13 cellular contexts compared by ENCODE assay signal in the genomic region with DNA sequence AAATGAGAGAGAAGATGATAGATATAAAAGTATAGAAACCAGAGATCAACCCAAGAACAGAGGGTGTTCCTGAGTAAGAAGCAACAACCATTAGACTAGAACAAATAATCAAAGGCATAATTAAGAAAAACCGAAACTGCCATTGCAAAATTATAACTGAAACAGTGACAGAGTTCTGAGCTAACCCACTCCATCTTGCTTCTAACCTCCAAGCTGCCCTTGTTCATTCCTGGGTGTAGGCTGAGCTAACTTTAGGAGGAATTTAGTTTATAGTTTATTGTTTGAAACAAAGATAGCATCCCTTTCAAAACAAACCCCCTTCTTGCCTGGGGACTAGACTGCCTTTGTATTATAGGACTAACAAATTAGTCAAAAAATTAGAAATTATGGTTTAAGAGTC. TPM values are rescaled to one million over a fixed set of nuclear protein-coding genes. Genes with fewer than 3 reads are reported as not detected.
DNase-seq lines count a peak whose midpoint lies in the region; ATAC-seq, FAIRE-seq and TF ChIP-seq lines count a peak whose summit lies in the region.
"Had no signal": no experiment of that assay in that cellular context is flagged by ENCODE, and none has a peak within 500 bp of the region (broad histone marks: within the 10 kb centered on the region; RNA-seq: fewer than 3 reads in every experiment).

No MANE protein-coding gene starts in this region.

- RAD21 ChIA-PET in GM12878 (lab: Charles Lee; ENCODE audit: unreplicated experiment), result no interaction called here

- ATAC-seq in GM12878, result peak; percentile 25; the same call in 1 of the 3 replicates
- no peak for ATAC-seq in GM18907 (IDR thresholded peaks at IDR 0.05; ENCODE audit: unreplicated experiment)
- ATAC-seq: right cardiac atrium had no signal

- peak overlapping the region; percentile 18 to 80 (median 75) for H3K4me3 Mint-ChIP-seq in CD8-positive, alpha-beta memory T cell

- no peaks in the 10 kb centered on the region for H3K36me3 ChIP-seq in CD8-positive, alpha-beta memory T cell (ENCODE audit: insufficient read depth, low read length)
- H3K36me3 ChIP-seq in PC-9 (ENCODE audit: low read depth), result no peaks in the 10 kb centered on the region
- no peaks in the 10 kb centered on the region for H3K36me3 ChIP-seq in GM12878 (ENCODE audit: control insufficient read depth in 2 of 2, insufficient read depth in 2 of 2, low read length in 1 of 2)
- no peaks in the 10 kb centered on the region for H3K36me3 ChIP-seq in osteoblast (ENCODE audit: insufficient read depth, low read length)
- H3K36me3 ChIP-seq: thoracic aorta had no signal

- H3K4me1 Mint-ChIP-seq in CD8-positive, alpha-beta memory T cell, result peaks cover 34 to 37% (median 36%) of the 10 kb centered on the region in 3 donors

- DNase-seq in CD8-positive, alpha-beta memory T cell, result no peak
- no peak for DNase-seq in PC-9
- DNase-seq in GM12878 (ENCODE audit: low read depth, low spot score), result no peak
- DNase-seq in osteoblast (ENCODE audit: insufficient read length, low spot score, missing footprints), result no peak
- no peak for DNase-seq in posterior vena cava (ENCODE audit: low spot score)
- DNase-seq in NCI-H1436 (lab: John Stamatoyannopoulos, UW), result no peak
- DNase-seq: amygdala, DMS 273 treated with DMSO at 0.1 percent for 48 hours, islet precursor cell, NCI-H2081 treated with DMSO at 0.1 percent for 48 hours, right cardiac atrium had no signal

- no peak for FAIRE-seq in GM12878 (lab: Jason Lieb, UNC)

- no peak overlapping the region for H3K9ac ChIP-seq in GM12878 (ENCODE audit: control insufficient read depth, insufficient read depth, low read length)

- peaks cover 0 to 1% (median 0%) of the 10 kb centered on the region in 5 donors for H3K9me3 Mint-ChIP-seq in CD8-positive, alpha-beta memory T cell

- H3K4me2 ChIP-seq in PC-9 (peak overlapping the region; percentile 58), GM12878 (ENCODE audit: control insufficient read depth, insufficient read depth) (no peak overlapping the region), osteoblast (ENCODE audit: insufficient read depth, low read length) (peak overlapping the region; percentile 81)

- CTCF ChIA-PET in CD8-positive, alpha-beta memory T cell (lab: Charles Lee), result interaction anchor here (1.5 to 1.6 kb wide), 2 partner anchors 52 to 54 kb away, joined by 3 to 6 read pairs; no protein-coding TSS in a partner anchor
- CTCF ChIA-PET in PC-9 (lab: Charles Lee) (no interaction called here), GM12878 (lab: Yijun Ruan, JAX) (interaction anchor here (1.1 to 1.6 kb wide), 2 partner anchors 14 to 17 kb away, joined by 3 to 5 read pairs; no protein-coding TSS in a partner anchor)

- H3K27ac ChIP-seq in CD8-positive, alpha-beta memory T cell (ENCODE audit: low read depth, low read length), result peak overlapping the region; percentile 5
- H3K27ac ChIP-seq in PC-9, result peak overlapping the region; percentile 79
- H3K27ac ChIP-seq in GM12878 (ENCODE audit: control insufficient read depth, insufficient read depth), result no peak overlapping the region
- H3K27ac ChIP-seq in osteoblast (ENCODE audit: low read depth, low read length), result peak overlapping the region; percentile 56
- H3K27ac ChIP-seq: thoracic aorta had no signal

- H4K20me1 ChIP-seq in PC-9 (ENCODE audit: insufficient read depth) (no peaks in the 10 kb centered on the region), GM12878 (ENCODE audit: control insufficient read depth, insufficient read depth) (no peaks in the 10 kb centered on the region), osteoblast (ENCODE audit: insufficient read depth, low read length) (no peaks in the 10 kb centered on the region)

- intact Hi-C loops in PC-9 (cut with micrococcal nuclease; ENCODE audit: unreplicated experiment), result no loop called here
- intact Hi-C loops in GM12878 (cut with micrococcal nuclease; ENCODE audit: unreplicated experiment), result no loop called here
- intact Hi-C loops in posterior vena cava (cut with DNase I), result no loop called here

- no peaks in the 10 kb centered on the region for H3K9me2 ChIP-seq in PC-9 (ENCODE audit: insufficient read depth)

- H2AFZ ChIP-seq in PC-9 (peak overlapping the region; percentile 73), GM12878 (ENCODE audit: control insufficient read depth, low read depth, low read length) (no peak overlapping the region), osteoblast (ENCODE audit: low read length) (peak overlapping the region; percentile 70)

- TF ChIP-seq EP300 in GM12878 (IDR thresholded peaks at IDR 0.05; ENCODE audit: borderline replicate concordance in 1 of 2, control insufficient read depth in 1 of 2, low read depth in 2 of 2, low read length in 2 of 2), result no peak

- H3K9me3 ChIP-seq in CD8-positive, alpha-beta memory T cell (ENCODE audit: low read length), result no peaks in the 10 kb centered on the region
- no peaks in the 10 kb centered on the region for H3K9me3 ChIP-seq in PC-9 (ENCODE audit: insufficient read depth, low read depth)
- no peaks in the 10 kb centered on the region for H3K9me3 ChIP-seq in GM12878 (replicated peaks; ENCODE audit: control insufficient read depth, insufficient read depth, low read length)
- H3K9me3 ChIP-seq in osteoblast (ENCODE audit: low read depth, low read length), result no peaks in the 10 kb centered on the region
- H3K9me3 ChIP-seq: thoracic aorta had no signal

- TF ChIP-seq POLR2A in GM12878 (IDR thresholded peaks at IDR 0.05; ENCODE audit: low read depth, low read length), result no peak

- H3K4me1 ChIP-seq in CD8-positive, alpha-beta memory T cell (ENCODE audit: insufficient read depth, low read length), result peaks cover 17% of the 10 kb centered on the region
- H3K4me1 ChIP-seq in PC-9 (replicated peaks; ENCODE audit: insufficient read depth) (peaks cover 36% of the 10 kb centered on the region), GM12878 (ENCODE audit: control insufficient read depth, insufficient read depth, low read length) (no peaks in the 10 kb centered on the region), osteoblast (ENCODE audit: insufficient read depth, low read length) (peaks cover 14% of the 10 kb centered on the region)

- peak overlapping the region; percentile 48 to 97 (median 85) for H3K27ac Mint-ChIP-seq in CD8-positive, alpha-beta memory T cell

- TF ChIP-seq CTCF in PC-9 (conservative IDR thresholded peaks at IDR 0.05), result no peak
- no peak for TF ChIP-seq CTCF in GM12878 (IDR thresholded peaks at IDR 0.05 in 2 of 3, conservative IDR thresholded peaks at IDR 0.05 in 1 of 3; ENCODE audit: control insufficient read depth in 2 of 3, extremely low read depth in 1 of 3, insufficient read depth in 1 of 3, low read depth in 3 of 3, low read length in 3 of 3)
- TF ChIP-seq CTCF in osteoblast (IDR thresholded peaks at IDR 0.05; ENCODE audit: extremely low read depth, low read depth, low read length), result no peak

- H3K4me3 ChIP-seq in CD8-positive, alpha-beta memory T cell (ENCODE audit: low read length), result peak overlapping the region; percentile 26
- H3K4me3 ChIP-seq in PC-9 (peak overlapping the region; percentile 36; the same call in 1 of the 2 replicates), GM12878 (no peak overlapping the region), osteoblast (ENCODE audit: insufficient read depth, low read length) (peak overlapping the region; percentile 55)

- H3K27me3 Mint-ChIP-seq in CD8-positive, alpha-beta memory T cell, result no peaks in the 10 kb centered on the region

- H3K79me2 ChIP-seq in PC-9 (ENCODE audit: low read depth) (no peaks in the 10 kb centered on the region), GM12878 (ENCODE audit: control insufficient read depth, insufficient read depth, low read length) (no peaks in the 10 kb centered on the region), osteoblast (ENCODE audit: insufficient read depth, low read length) (no peaks in the 10 kb centered on the region)

- WGBS in GM12878 (ENCODE audit: insufficient coverage, insufficient replicate concordance, low lambda C conversion rate, missing lambda C conversion rate), result 0% methylated on average over 1 of the region's 1 CpG

- peaks cover 26% of the 10 kb centered on the region for H3F3A ChIP-seq in PC-9 (ENCODE audit: insufficient read depth, low read depth)

- in situ Hi-C loops in GM12878 (cut with MboI), result no loop called here

- POLR2A ChIA-PET in CD8-positive, alpha-beta memory T cell (lab: Charles Lee), result interaction anchor here (0.7 to 1.4 kb wide), 2 partner anchors 18 to 52 kb away, joined by 3 to 5 read pairs; no protein-coding TSS in a partner anchor
- POLR2A ChIA-PET in PC-9 (lab: Charles Lee; ENCODE audit: unreplicated experiment), result no interaction called here
- POLR2A ChIA-PET in GM12878 (lab: Charles Lee), result no interaction called here

- peaks cover 0 to 3% (median 0%) of the 10 kb centered on the region in 3 donors for H3K36me3 Mint-ChIP-seq in CD8-positive, alpha-beta memory T cell

- TF ChIP-seq RAD21 in GM12878 (IDR thresholded peaks at IDR 0.05; ENCODE audit: insufficient read depth, low read depth, low read length), result no peak

- H3K27me3 ChIP-seq in CD8-positive, alpha-beta memory T cell (ENCODE audit: insufficient read depth, low read length, poor library complexity, severe bottlenecking), result no peaks in the 10 kb centered on the region
- H3K27me3 ChIP-seq in PC-9 (ENCODE audit: insufficient read depth, low read depth) (no peaks in the 10 kb centered on the region), GM12878 (replicated peaks in 1 of 2; ENCODE audit: control insufficient read depth in 2 of 2, insufficient read depth in 2 of 2, low read length in 1 of 2) (no peaks in the 10 kb centered on the region), osteoblast (ENCODE audit: insufficient read depth, low read length) (no peaks in the 10 kb centered on the region)

- SMC1A ChIA-PET in GM12878 (lab: Charles Lee; ENCODE audit: uncharacterized antibody, unreplicated experiment), result interaction anchor here (0.7 to 1.3 kb wide), 2 partner anchors 27 to 30 kb away, joined by 3 to 5 read pairs; no protein-coding TSS in a partner anchor

- no TSS peak for BruUV-seq in PC-9 (replicated peaks; lab: Mats Ljungman, UMichigan)
- no TSS peak for BruUV-seq in GM12878 (replicated peaks; lab: Mats Ljungman, UMichigan)

RNA-seq across cellular contexts. Expression of gene PRNP, which starts 20.7 kb away (rescaled TPM):
- total RNA-seq in CD8-positive, alpha-beta memory T cell, result 10 to 100 TPM; 45.2 to 45.4 TPM
- polyA plus RNA-seq in CD8-positive, alpha-beta memory T cell, result 150 TPM
- total RNA-seq in PC-9 (2021) (101 and 147 TPM in 2 replicates), GM12878 (2014; rRNA removed) (4.3 and 5.0 TPM in 2 replicates), GM12878 (2014; rRNA removed; fragmentation: Illumina TruSeq; extraction: Trizol) (6.6 and 6.7 TPM in 2 replicates), GM12878 (2021) (4.9 and 5.5 TPM in 2 replicates), osteoblast (139 and 143 TPM in 2 replicates), posterior vena cava (100 to 1,000 TPM; 104 to 130 TPM)
- 24.9 and 30.3 TPM in 2 replicates for total RNA-seq in GM12878 (2013; cell fraction: nucleolus; rRNA removed)
- 3.8 TPM for polyA plus RNA-seq in GM12878 (2011; ENCODE audit: low read depth)
- polyA plus RNA-seq in GM12878 (2011; rRNA removed) (12.8 and 14.8 TPM in 2 replicates), GM12878 (2014; fragmentation: Illumina TruSeq; extraction: Trizol) (6.9 and 8.7 TPM in 2 replicates), GM12878 (2014; fragmentation: Nextera tagmentation; extraction: Ambion mirVana) (1 to 10 TPM; 1.9 to 4.2 TPM), GM12878 (2014; rRNA removed) (7.2 and 8.3 TPM in 2 replicates), GM12878 (2016; fragmentation: Nextera tagmentation; extraction: Ambion mirVana) (1 to 10 TPM; 5.9 to 6.0 TPM)
- 9.0 and 14.4 TPM in 2 replicates for polyA plus RNA-seq in GM12878 (2011; cell fraction: cytosol; rRNA removed)
- polyA plus RNA-seq in GM12878 (2011; cell fraction: nucleus; rRNA removed), result 4.4 and 6.8 TPM in 2 replicates
- 6.9 and 7.6 TPM in 2 replicates for polyA plus RNA-seq in GM12878 (2012)
- 14.3 and 16.3 TPM in 2 replicates for polyA minus RNA-seq in GM12878 (2011; rRNA and poly(A)+ RNA removed)
- 3.6 and 5.2 TPM in 2 replicates for polyA minus RNA-seq in GM12878 (2011; cell fraction: cytosol; rRNA and poly(A)+ RNA removed)
- polyA minus RNA-seq in GM12878 (2011; cell fraction: nucleus; rRNA and poly(A)+ RNA removed), result 2.5 and 5.2 TPM in 2 replicates

RNA-seq across cellular contexts. Expression of gene PRND, which starts 56.1 kb away (rescaled TPM):
- not detected for total RNA-seq in CD8-positive, alpha-beta memory T cell
- 0.05 TPM for polyA plus RNA-seq in CD8-positive, alpha-beta memory T cell
- total RNA-seq in PC-9 (2021) (not detected in 2 replicates), GM12878 (2014; rRNA removed) (not detected in 2 replicates), GM12878 (2014; rRNA removed; fragmentation: Illumina TruSeq; extraction: Trizol) (not detected in 2 replicates), GM12878 (2021) (not detected in 2 replicates), osteoblast (not detected in 2 replicates), posterior vena cava (not detected)
- total RNA-seq in GM12878 (2013; cell fraction: nucleolus; rRNA removed), result not detected in 2 replicates
- not detected for polyA plus RNA-seq in GM12878 (2011; ENCODE audit: low read depth)
- polyA plus RNA-seq in GM12878 (2011; rRNA removed) (not detected in 2 replicates), GM12878 (2014; fragmentation: Illumina TruSeq; extraction: Trizol) (not detected in 2 replicates), GM12878 (2014; fragmentation: Nextera tagmentation; extraction: Ambion mirVana) (not detected), GM12878 (2014; rRNA removed) (not detected in 2 replicates), GM12878 (2016; fragmentation: Nextera tagmentation; extraction: Ambion mirVana) (not detected)
- polyA plus RNA-seq in GM12878 (2011; cell fraction: cytosol; rRNA removed), result not detected in 2 replicates
- not detected in 2 replicates for polyA plus RNA-seq in GM12878 (2011; cell fraction: nucleus; rRNA removed)
- not detected in 2 replicates for polyA plus RNA-seq in GM12878 (2012)
- polyA minus RNA-seq in GM12878 (2011; rRNA and poly(A)+ RNA removed), result not detected in 2 replicates
- polyA minus RNA-seq in GM12878 (2011; cell fraction: cytosol; rRNA and poly(A)+ RNA removed), result not detected in 2 replicates
- polyA minus RNA-seq in GM12878 (2011; cell fraction: nucleus; rRNA and poly(A)+ RNA removed), result not detected in 2 replicates
- total RNA-seq: right cardiac atrium, thoracic aorta had no signal
- polyA plus RNA-seq: right cardiac atrium had no signal
